In genomic region chr11:75548571-75549272, GRCh38 we compare ENCODE assay signal across 1 cellular context.
TF ChIP-seq lines count a peak whose summit lies in the region.

No MANE protein-coding gene starts in this region.

TF ChIP-seq in H1, 55 proteins besides CTCF, POLR2A, EP300 and RAD21:
- TF ChIP-seq, protein P1, sequence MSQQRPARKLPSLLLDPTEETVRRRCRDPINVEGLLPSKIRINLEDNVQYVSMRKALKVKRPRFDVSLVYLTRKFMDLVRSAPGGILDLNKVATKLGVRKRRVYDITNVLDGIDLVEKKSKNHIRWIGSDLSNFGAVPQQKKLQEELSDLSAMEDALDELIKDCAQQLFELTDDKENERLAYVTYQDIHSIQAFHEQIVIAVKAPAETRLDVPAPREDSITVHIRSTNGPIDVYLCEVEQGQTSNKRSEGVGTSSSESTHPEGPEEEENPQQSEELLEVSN (IDR thresholded peaks at IDR 0.05), result no peak
